Comparison of ENCODE assay signal across 1 cellular context in genomic region chr1:958823-959729, GRCh38.
TF ChIP-seq lines count a peak whose summit lies in the region.

Gene NOC2L, minus strand, starts transcription at chr1:959256. Its CDS starts 16 bp downstream, at chr1:959240.

TF ChIP-seq in H1, 55 proteins besides CTCF, POLR2A, EP300 and RAD21 (continued from another document):
- TF ChIP-seq KDM1A (IDR thresholded peaks at IDR 0.05; ENCODE audit: borderline replicate concordance, low read length) (peak; percentile 89), GABPA (IDR thresholded peaks at IDR 0.05; ENCODE audit: borderline replicate concordance, insufficient read depth, low read length) (peak; percentile 88; the same call in 1 of the 2 replicates), NRF1 (IDR thresholded peaks at IDR 0.05; ENCODE audit: low read depth, low read length) (0 out of 2 replicates have a peak, but pooled peaks have one; percentile 16), KDM5A (IDR thresholded peaks at IDR 0.05; ENCODE audit: low read length) (peak; percentile 97), POLR2AphosphoS5 (IDR thresholded peaks at IDR 0.05; ENCODE audit: low read depth, low read length) (no peak; the same call in 1 of the 2 replicates)
